18 cellular contexts compared by ENCODE assay signal in genomic region chr2:207749873-207750272, GRCh38. TPM values are rescaled to one million over a fixed set of nuclear protein-coding genes. Genes with fewer than 3 reads are reported as not detected.
DNase-seq lines count a peak whose midpoint lies in the region; FAIRE-seq and TF ChIP-seq lines count a peak whose summit lies in the region.
"Had no signal": no experiment of that assay in that cellular context is flagged by ENCODE, and none has a peak within 500 bp of the region (broad histone marks: within the 10 kb centered on the region; RNA-seq: fewer than 3 reads in every experiment).

No MANE protein-coding gene starts in this region.

- H3K4me3 Mint-ChIP-seq in astrocyte (ENCODE audit: unreplicated experiment) (no peak overlapping the region), glutamatergic neuron (ENCODE audit: unreplicated experiment) (peak overlapping the region; percentile 55)
- H3K4me3 Mint-ChIP-seq: HFFc6 had no signal

- H4K20me1 ChIP-seq in astrocyte (ENCODE audit: insufficient read depth, low read length), result no peaks in the 10 kb centered on the region

- H3K27ac Mint-ChIP-seq in astrocyte (ENCODE audit: unreplicated experiment), result no peak overlapping the region
- no peak overlapping the region for H3K27ac Mint-ChIP-seq in glutamatergic neuron (ENCODE audit: unreplicated experiment)
- H3K27ac Mint-ChIP-seq: HFFc6 had no signal

- TF ChIP-seq CTCF in astrocyte (IDR thresholded peaks at IDR 0.05; ENCODE audit: insufficient read depth, low read depth, low read length) (no peak), glutamatergic neuron (IDR thresholded peaks at IDR 0.05; ENCODE audit: partially characterized antibody, unreplicated experiment) (no peak), prostate gland (IDR thresholded peaks at IDR 0.05) (no peak), WERI-Rb-1 (IDR thresholded peaks at IDR 0.05; ENCODE audit: low read depth, low read length) (no peak)

- no peaks in the 10 kb centered on the region for H3K4me1 Mint-ChIP-seq in astrocyte (ENCODE audit: low read depth, unreplicated experiment)
- H3K4me1 Mint-ChIP-seq in glutamatergic neuron (ENCODE audit: low read depth, unreplicated experiment), result peaks cover 3% of the 10 kb centered on the region

- no peaks in the 10 kb centered on the region for H3K27me3 ChIP-seq in astrocyte (ENCODE audit: insufficient read depth, low read length)
- no peaks in the 10 kb centered on the region for H3K27me3 ChIP-seq in small intestine (ENCODE audit: control insufficient read depth in 2 of 2, insufficient read depth in 2 of 2, low read length in 2 of 2)
- H3K27me3 ChIP-seq in prostate gland (replicated peaks; ENCODE audit: insufficient read depth), result no peaks in the 10 kb centered on the region
- H3K27me3 ChIP-seq in WERI-Rb-1 (ENCODE audit: insufficient read depth, low read depth, severe bottlenecking), result no peaks in the 10 kb centered on the region
- H3K27me3 ChIP-seq: Peyer's patch had no signal

- FAIRE-seq in astrocyte (lab: Jason Lieb, UNC) (no peak), small intestine (lab: Jason Lieb, UNC) (no peak)
- FAIRE-seq: GM12891, GM19239 had no signal

- H3K9me3 Mint-ChIP-seq in astrocyte (ENCODE audit: unreplicated experiment) (no peaks in the 10 kb centered on the region), glutamatergic neuron (ENCODE audit: unreplicated experiment) (no peaks in the 10 kb centered on the region)
- H3K9me3 Mint-ChIP-seq: HFFc6 had no signal

- H3K27ac ChIP-seq in astrocyte (ENCODE audit: low read depth, low read length) (no peak overlapping the region), small intestine (ENCODE audit: low read depth in 1 of 2, low read length in 1 of 2) (no peak overlapping the region), prostate gland (no peak overlapping the region), WERI-Rb-1 (no peak overlapping the region)
- H3K27ac ChIP-seq: C4-2B had no signal

- H3K9ac ChIP-seq in astrocyte (ENCODE audit: low read length), result no peak overlapping the region
- H3K9ac ChIP-seq: SK-N-SH had no signal

- H3K27me3 Mint-ChIP-seq in astrocyte (ENCODE audit: low read depth, unreplicated experiment) (no peaks in the 10 kb centered on the region), glutamatergic neuron (ENCODE audit: unreplicated experiment) (no peaks in the 10 kb centered on the region)

- H3K4me1 ChIP-seq in astrocyte (ENCODE audit: insufficient read depth, low read length) (no peaks in the 10 kb centered on the region), small intestine (ENCODE audit: control insufficient read depth in 2 of 2, insufficient read depth in 1 of 2, low read depth in 1 of 2, low read length in 1 of 2) (no peaks in the 10 kb centered on the region), prostate gland (replicated peaks) (no peaks in the 10 kb centered on the region)

- H3K4me2 ChIP-seq in astrocyte (ENCODE audit: low read length), result no peak overlapping the region
- H3K4me2 ChIP-seq: SK-N-SH had no signal

- H3K9me3 ChIP-seq in astrocyte (ENCODE audit: insufficient read depth, low read depth, low read length) (no peaks in the 10 kb centered on the region), small intestine (ENCODE audit: control insufficient read depth, low read depth) (no peaks in the 10 kb centered on the region), prostate gland (no peaks in the 10 kb centered on the region), WERI-Rb-1 (ENCODE audit: severe bottlenecking) (no peaks in the 10 kb centered on the region)
- H3K9me3 ChIP-seq: Peyer's patch, SK-N-SH had no signal

- no peaks in the 10 kb centered on the region for H3K79me2 ChIP-seq in astrocyte (ENCODE audit: insufficient read depth, low read length)

- H3K4me3 ChIP-seq in astrocyte (ENCODE audit: insufficient read depth, low read depth, low read length) (no peak overlapping the region), small intestine (ENCODE audit: low read depth in 1 of 2, low read length in 2 of 2) (no peak overlapping the region), prostate gland (no peak overlapping the region), WERI-Rb-1 (ENCODE audit: low read depth, low read length) (no peak overlapping the region)
- H3K4me3 ChIP-seq: Peyer's patch had no signal

- no peak overlapping the region for H2AFZ ChIP-seq in astrocyte (ENCODE audit: low read depth, low read length)

- H3K36me3 Mint-ChIP-seq in astrocyte (ENCODE audit: low read depth, unreplicated experiment) (peaks cover 4% of the 10 kb centered on the region), glutamatergic neuron (ENCODE audit: unreplicated experiment) (no peaks in the 10 kb centered on the region)

- no peak for TF ChIP-seq POLR2A in prostate gland (IDR thresholded peaks at IDR 0.05)

- 46 to 59% (median 54%) methylated on average over 2 of the region's 2 CpGs for WGBS in small intestine, 3 donors
- 29% methylated on average over 2 of the region's 2 CpGs for WGBS in prostate gland

- H3K36me3 ChIP-seq in astrocyte (ENCODE audit: insufficient read depth, low read length) (peaks cover 5% of the 10 kb centered on the region), small intestine (ENCODE audit: control insufficient read depth in 2 of 2, insufficient read depth in 2 of 2, low read length in 2 of 2) (peaks cover 0 to 2% of the 10 kb centered on the region in 2 donors), prostate gland (no peaks in the 10 kb centered on the region), WERI-Rb-1 (no peaks in the 10 kb centered on the region; the same call in 1 of the 2 replicates)

- peak; percentile 32 for DNase-seq in NCI-H748 (lab: John Stamatoyannopoulos, UW; ENCODE audit: unreplicated experiment)
- DNase-seq in NCI-H748 treated with DMSO at 0.1 percent for 48 hours (lab: John Stamatoyannopoulos, UW), result no peak
- peak; percentile 45 for DNase-seq in astrocyte (ENCODE audit: low read depth)
- DNase-seq in glutamatergic neuron, result no peak
- DNase-seq in small intestine, result peak; percentile 42
- DNase-seq in prostate gland (ENCODE audit: low spot score), result no peak
- no peak for DNase-seq in NCI-H2227 treated with DMSO at 0.1 percent for 48 hours (lab: John Stamatoyannopoulos, UW)
- DNase-seq in WERI-Rb-1, result no peak
- DNase-seq: HFFc6, Karpas-422, MM.1S, NCI-H187 treated with DMSO at 0.1 percent for 48 hours, Peyer's patch, Right ventricle myocardium superior, SK-N-SH had no signal

- intact Hi-C loops in prostate gland (cut with DNase I), result loop anchor here (5.0 kb wide), 2 partner anchors 222 to 322 kb away; no protein-coding TSS in a partner anchor

RNA-seq across cellular contexts. Expression of gene FZD5, which starts 19.8 kb away (rescaled TPM):
- total RNA-seq in astrocyte, result 3.2 and 3.7 TPM in 2 replicates
- total RNA-seq in glutamatergic neuron (ENCODE audit: unreplicated experiment), result 0.66 TPM
- polyA plus RNA-seq in small intestine, result 10 to 100 TPM in 2 of 3 donors, 1 to 10 TPM in 1; 8.7 to 18.5 (median 10.3) TPM
- 10 to 100 TPM in 1 of 2 donors, 1 to 10 TPM in 1; 9.1 to 32.7 TPM for total RNA-seq in prostate gland

RNA-seq across cellular contexts. Expression of gene CCNYL1, which starts 38.4 kb away (rescaled TPM):
- total RNA-seq in astrocyte (26.2 and 35.2 TPM in 2 replicates), glutamatergic neuron (ENCODE audit: unreplicated experiment) (18.0 TPM), prostate gland (1 to 10 TPM; 5.7 to 9.7 TPM)
- 10 to 100 TPM in 2 of 3 donors, 1 to 10 TPM in 1; 8.2 to 15.2 (median 15.1) TPM for polyA plus RNA-seq in small intestine

Comparison
In these comparisons a context has a peak if more than half of its experiments do, and no peak if none do; other contexts are left out.
1. DNase-seq: peak in NCI-H748 (single experiment), astrocyte (single experiment) and small intestine (single experiment); none in NCI-H748 treated with DMSO at 0.1 percent for 48 hours (single experiment), glutamatergic neuron (single experiment), prostate gland (single experiment), NCI-H2227 treated with DMSO at 0.1 percent for 48 hours (single experiment) and WERI-Rb-1 (single experiment).